ENCODE assay signal across 27 cellular contexts in genomic region chr13:113769881-113770280, GRCh38. TPM values are rescaled to one million over a fixed set of nuclear protein-coding genes. Genes with fewer than 3 reads are reported as not detected.
"Had no signal": no experiment of that assay in that cellular context is flagged by ENCODE, and none has a peak within 500 bp of the region (broad histone marks: within the 10 kb centered on the region; RNA-seq: fewer than 3 reads in every experiment).

No MANE protein-coding gene starts in this region.

- ATAC-seq: foreskin keratinocyte; stimulated activated naive CD8-positive, alpha-beta T cell treated with anti-CD3 and anti-CD28 coated beads, Interleukin-15, Interleukin-2, amounts not matched to agents 100 U/mL and 50 U/mL, for 24 hours had no signal

- H3K4me3 ChIP-seq: esophagus muscularis mucosa, heart right ventricle, left ventricle myocardium inferior, ovary, prostate gland, thoracic aorta, uterus had no signal

- H3K4me1 Mint-ChIP-seq: naive B cell had no signal

- H3K36me3 ChIP-seq: brain microvascular endothelial cell, left ventricle myocardium inferior, ovary, prostate gland, uterus had no signal

- H3K9me3 ChIP-seq: esophagus muscularis mucosa, ovary, prostate gland, thoracic aorta, uterus had no signal

- DNase-seq: activated CD4-positive, alpha-beta T cell treated with anti-CD3 and anti-CD28 coated beads for 4 hours; activated CD4-positive, alpha-beta T cell treated with anti-CD3 and anti-CD28 coated beads, Interleukin-2, amount 50 U/mL, for 4 hours; activated CD8-positive, alpha-beta memory T cell treated with anti-CD3 and anti-CD28 coated beads for 24 hours; activated gamma-delta T cell treated with Interleukin-2 at 50 U/mL for 16 hours; activated naive CD4-positive, alpha-beta T cell treated with anti-CD3 and anti-CD28 coated beads, Interleukin-2, amount 50 U/mL, for 16 hours; activated T-cell treated with anti-CD3 and anti-CD28 coated beads, Interleukin-2, amount 50 U/mL, for 1 hour; amniotic stem cell; brain microvascular endothelial cell; caudate nucleus; cortex of kidney; foreskin keratinocyte; heart right ventricle; left ventricle myocardium inferior; naive B cell; retina; stimulated activated CD4-positive, alpha-beta T cell treated with anti-CD3 and anti-CD28 coated beads, Interleukin-4, amount 100 ng/mL, for 1 hour; stimulated activated naive CD8-positive, alpha-beta T cell treated with anti-CD3 and anti-CD28 coated beads, Interleukin-15, Interleukin-2, amounts not matched to agents 100 U/mL and 50 U/mL, for 24 hours; T-helper 9 cell; trophoblast cell; uterus had no signal

- H3K27me3 ChIP-seq: brain microvascular endothelial cell, esophagus muscularis mucosa, heart right ventricle, ovary, uterus had no signal

- H3K36me3 Mint-ChIP-seq: naive B cell had no signal

- H3K4me3 Mint-ChIP-seq: activated T-helper 1 cell treated with anti-CD3 and anti-CD28 coated beads, Interleukin-12 subunit alpha, Interleukin-12 subunit beta, Interleukin-2, Interleukin-4 antibody, amounts not matched to agents 30 ng/mL and 10 ng/mL and 1 ng/mL, durations not matched to agents 14 hours and 24 hours and 36 hours; naive B cell had no signal

- H3K4me1 ChIP-seq: esophagus muscularis mucosa, foreskin keratinocyte, left ventricle myocardium inferior, prostate gland, uterus had no signal

- H3K27ac ChIP-seq: brain microvascular endothelial cell, esophagus muscularis mucosa, foreskin keratinocyte, heart right ventricle, left ventricle myocardium inferior, ovary, prostate gland, thoracic aorta, uterus, VCaP had no signal

- H3K27ac Mint-ChIP-seq: activated T-helper 1 cell treated with anti-CD3 and anti-CD28 coated beads, Interleukin-12 subunit alpha, Interleukin-12 subunit beta, Interleukin-2, Interleukin-4 antibody, amounts not matched to agents 30 ng/mL and 10 ng/mL and 1 ng/mL, durations not matched to agents 14 hours and 24 hours and 36 hours; naive B cell had no signal

RNA-seq across cellular contexts. Expression of gene TMEM255B, which starts 10.9 kb away (rescaled TPM):
- polyA plus RNA-seq: neural cell had no signal
